In genomic region chr7:79293655-79294142, GRCh38 we compare ENCODE assay signal across 15 cellular contexts.
A peak's percentile ranks its signal among the peaks of the same experiment; 100 is the strongest.
DNase-seq lines count a peak whose midpoint lies in the region; ATAC-seq and TF ChIP-seq lines count a peak whose summit lies in the region.
"Had no signal": no experiment of that assay in that cellular context is flagged by ENCODE, and none has a peak within 500 bp of the region (broad histone marks: within the 10 kb centered on the region; RNA-seq: fewer than 3 reads in every experiment).

No MANE protein-coding gene starts in this region.

- H3K36me3 Mint-ChIP-seq in activated CD8-positive, alpha-beta memory T cell treated with anti-CD3 and anti-CD28 coated beads, Interleukin-2, amount 10 ng/mL, durations not matched to agents 7 days and 5 days: no peaks in the 10 kb centered on the region

- H3K4me2 ChIP-seq in hepatocyte: no peak overlapping the region

- H3K9me2 ChIP-seq in hepatocyte (replicated peaks; ENCODE audit: insufficient read depth): no peaks in the 10 kb centered on the region

- H3K4me3 ChIP-seq in hepatocyte (no peak overlapping the region), HAP-1 (no peak overlapping the region)
- H3K4me3 ChIP-seq: skin epidermis, tibial nerve had no signal

- CTCF ChIA-PET in activated CD8-positive, alpha-beta memory T cell treated with anti-CD3 and anti-CD28 coated beads, Interleukin-2, amount 10 ng/mL, durations not matched to agents 7 days and 5 days (lab: Charles Lee): no interaction called here

- H3K9me3 Mint-ChIP-seq in activated CD8-positive, alpha-beta memory T cell treated with anti-CD3 and anti-CD28 coated beads, Interleukin-2, amount 10 ng/mL, durations not matched to agents 7 days and 5 days (ENCODE audit: low read depth): peaks cover 2% of the 10 kb centered on the region
- H3K9me3 Mint-ChIP-seq: activated naive CD8-positive, alpha-beta T cell treated with anti-CD3 and anti-CD28 coated beads, Interleukin-2, amount 50 U/mL, for 24 hours had no signal

- H3K27me3 ChIP-seq in hepatocyte (no peaks in the 10 kb centered on the region), HAP-1 (ENCODE audit: low read depth) (no peaks in the 10 kb centered on the region)
- H3K27me3 ChIP-seq: tibial nerve had no signal

- no peak overlapping the region for H3K27ac Mint-ChIP-seq in activated CD8-positive, alpha-beta memory T cell treated with anti-CD3 and anti-CD28 coated beads, Interleukin-2, amount 10 ng/mL, durations not matched to agents 7 days and 5 days
- H3K27ac Mint-ChIP-seq: activated naive CD8-positive, alpha-beta T cell treated with anti-CD3 and anti-CD28 coated beads, Interleukin-2, amount 50 U/mL, for 24 hours had no signal

- in situ Hi-C loops in HAP-1 (cut with MboI; ENCODE audit: low sequenced_read_pairs): loop anchor here (25.0 kb wide), 1 partner anchor 719 kb away; no protein-coding TSS in a partner anchor

- no peaks in the 10 kb centered on the region for H4K20me1 ChIP-seq in hepatocyte (ENCODE audit: insufficient read depth, poor library complexity, severe bottlenecking)

- H3K9me3 ChIP-seq in hepatocyte (ENCODE audit: low read depth) (no peaks in the 10 kb centered on the region), HAP-1 (no peaks in the 10 kb centered on the region)
- H3K9me3 ChIP-seq: tibial nerve had no signal

- no peaks in the 10 kb centered on the region for H3K27me3 Mint-ChIP-seq in activated CD8-positive, alpha-beta memory T cell treated with anti-CD3 and anti-CD28 coated beads, Interleukin-2, amount 10 ng/mL, durations not matched to agents 7 days and 5 days
- H3K27me3 Mint-ChIP-seq: activated naive CD8-positive, alpha-beta T cell treated with anti-CD3 and anti-CD28 coated beads, Interleukin-2, amount 50 U/mL, for 24 hours had no signal

- no peak overlapping the region for H3K4me3 Mint-ChIP-seq in activated CD8-positive, alpha-beta memory T cell treated with anti-CD3 and anti-CD28 coated beads, Interleukin-2, amount 10 ng/mL, durations not matched to agents 7 days and 5 days
- H3K4me3 Mint-ChIP-seq: activated naive CD8-positive, alpha-beta T cell treated with anti-CD3 and anti-CD28 coated beads, Interleukin-2, amount 50 U/mL, for 24 hours had no signal

- no peak for ATAC-seq in HG02763 (IDR thresholded peaks at IDR 0.05; ENCODE audit: unreplicated experiment)
- ATAC-seq in activated CD8-positive, alpha-beta memory T cell treated with anti-CD3 and anti-CD28 coated beads, Interleukin-2, amount 10 ng/mL, durations not matched to agents 7 days and 5 days: no peak
- ATAC-seq: activated naive CD8-positive, alpha-beta T cell treated with anti-CD3 and anti-CD28 coated beads, Interleukin-2, amount 50 U/mL, for 24 hours; left ventricle myocardium superior; Right ventricle myocardium inferior had no signal

- 61% methylated on average over 7 of the region's 7 CpGs for WGBS in hepatocyte (ENCODE audit: low lambda C conversion rate, missing lambda C conversion rate)

- DNase-seq in A172 (ENCODE audit: low spot score) (peak; percentile 74), HT1080 (ENCODE audit: low read depth) (peak; percentile 68), SHP77 treated with DMSO at 0.1 percent for 48 hours (lab: John Stamatoyannopoulos, UW) (peak; percentile 75), hepatocyte (ENCODE audit: low spot score) (peak; percentile 52), HAP-1 (ENCODE audit: low spot score in 2 of 2) (no peak), HUDEP-2 (lab: John Stamatoyannopoulos, UW; ENCODE audit: unreplicated experiment in 76 of 76) (no peak)
- no peak for DNase-seq in activated CD8-positive, alpha-beta memory T cell treated with anti-CD3 and anti-CD28 coated beads, Interleukin-2, amount 10 ng/mL, durations not matched to agents 7 days and 5 days
- DNase-seq: activated naive CD8-positive, alpha-beta T cell treated with anti-CD3 and anti-CD28 coated beads, Interleukin-2, amount 50 U/mL, for 24 hours; DND-41; KBM-7; left ventricle myocardium superior had no signal

- H3K4me1 Mint-ChIP-seq in activated CD8-positive, alpha-beta memory T cell treated with anti-CD3 and anti-CD28 coated beads, Interleukin-2, amount 10 ng/mL, durations not matched to agents 7 days and 5 days: no peaks in the 10 kb centered on the region
- H3K4me1 Mint-ChIP-seq: activated naive CD8-positive, alpha-beta T cell treated with anti-CD3 and anti-CD28 coated beads, Interleukin-2, amount 50 U/mL, for 24 hours had no signal

- no peak overlapping the region for H2AFZ ChIP-seq in hepatocyte

- no peaks in the 10 kb centered on the region for H3K79me2 ChIP-seq in hepatocyte

- no peaks in the 10 kb centered on the region for H3K36me3 ChIP-seq in hepatocyte (replicated peaks; ENCODE audit: insufficient read depth, low read depth)
- H3K36me3 ChIP-seq in HAP-1 (replicated peaks): no peaks in the 10 kb centered on the region
- H3K36me3 ChIP-seq: tibial nerve had no signal

- TF ChIP-seq CTCF in hepatocyte (IDR thresholded peaks at IDR 0.05; ENCODE audit: poor library complexity): no peak

- H3K27ac ChIP-seq in hepatocyte: no peak overlapping the region
- H3K27ac ChIP-seq: skin epidermis, tibial nerve had no signal

- H3K4me1 ChIP-seq in hepatocyte (ENCODE audit: insufficient read depth) (no peaks in the 10 kb centered on the region), HAP-1 (no peaks in the 10 kb centered on the region)
- H3K4me1 ChIP-seq: tibial nerve had no signal

Comparison
In these comparisons a context has a peak if more than half of its experiments do, and no peak if none do; other contexts are left out.
1. DNase-seq: peak in A172 (single experiment), HT1080 (single experiment), SHP77 treated with DMSO at 0.1 percent for 48 hours (single experiment) and hepatocyte (single experiment); none in activated CD8-positive, alpha-beta memory T cell treated with anti-CD3 and anti-CD28 coated beads, Interleukin-2, amount 10 ng/mL, durations not matched to agents 7 days and 5 days (single experiment), HAP-1 (0 of 2) and HUDEP-2 (0 of 76).